Comparison of ENCODE assay signal across 1 cellular context in the genomic region with DNA sequence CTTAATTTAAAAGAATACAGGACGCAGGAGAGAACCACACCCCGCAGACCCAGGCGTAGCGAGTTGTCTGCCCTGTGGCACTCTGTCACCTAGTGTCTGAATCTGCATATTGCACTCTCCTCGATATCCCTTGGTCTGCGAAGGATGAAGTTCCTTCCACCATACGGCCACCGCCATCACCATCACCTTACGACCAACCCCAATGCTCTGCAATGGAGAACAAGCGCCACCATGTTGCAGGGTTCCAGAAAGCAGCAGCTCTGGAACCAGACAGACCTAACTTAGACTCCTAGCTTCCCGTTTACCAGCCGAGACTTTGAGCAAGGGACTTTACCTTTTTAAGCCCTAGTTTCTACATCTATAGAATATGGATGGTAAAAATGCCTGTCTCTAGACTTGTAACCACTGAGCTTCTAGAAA.
TF ChIP-seq lines count a peak whose summit lies in the region.

No MANE protein-coding gene starts in this region.

TF ChIP-seq in K562, 482 proteins besides CTCF, POLR2A, EP300 and RAD21 (continued from another document):
- TF ChIP-seq, protein P1, sequence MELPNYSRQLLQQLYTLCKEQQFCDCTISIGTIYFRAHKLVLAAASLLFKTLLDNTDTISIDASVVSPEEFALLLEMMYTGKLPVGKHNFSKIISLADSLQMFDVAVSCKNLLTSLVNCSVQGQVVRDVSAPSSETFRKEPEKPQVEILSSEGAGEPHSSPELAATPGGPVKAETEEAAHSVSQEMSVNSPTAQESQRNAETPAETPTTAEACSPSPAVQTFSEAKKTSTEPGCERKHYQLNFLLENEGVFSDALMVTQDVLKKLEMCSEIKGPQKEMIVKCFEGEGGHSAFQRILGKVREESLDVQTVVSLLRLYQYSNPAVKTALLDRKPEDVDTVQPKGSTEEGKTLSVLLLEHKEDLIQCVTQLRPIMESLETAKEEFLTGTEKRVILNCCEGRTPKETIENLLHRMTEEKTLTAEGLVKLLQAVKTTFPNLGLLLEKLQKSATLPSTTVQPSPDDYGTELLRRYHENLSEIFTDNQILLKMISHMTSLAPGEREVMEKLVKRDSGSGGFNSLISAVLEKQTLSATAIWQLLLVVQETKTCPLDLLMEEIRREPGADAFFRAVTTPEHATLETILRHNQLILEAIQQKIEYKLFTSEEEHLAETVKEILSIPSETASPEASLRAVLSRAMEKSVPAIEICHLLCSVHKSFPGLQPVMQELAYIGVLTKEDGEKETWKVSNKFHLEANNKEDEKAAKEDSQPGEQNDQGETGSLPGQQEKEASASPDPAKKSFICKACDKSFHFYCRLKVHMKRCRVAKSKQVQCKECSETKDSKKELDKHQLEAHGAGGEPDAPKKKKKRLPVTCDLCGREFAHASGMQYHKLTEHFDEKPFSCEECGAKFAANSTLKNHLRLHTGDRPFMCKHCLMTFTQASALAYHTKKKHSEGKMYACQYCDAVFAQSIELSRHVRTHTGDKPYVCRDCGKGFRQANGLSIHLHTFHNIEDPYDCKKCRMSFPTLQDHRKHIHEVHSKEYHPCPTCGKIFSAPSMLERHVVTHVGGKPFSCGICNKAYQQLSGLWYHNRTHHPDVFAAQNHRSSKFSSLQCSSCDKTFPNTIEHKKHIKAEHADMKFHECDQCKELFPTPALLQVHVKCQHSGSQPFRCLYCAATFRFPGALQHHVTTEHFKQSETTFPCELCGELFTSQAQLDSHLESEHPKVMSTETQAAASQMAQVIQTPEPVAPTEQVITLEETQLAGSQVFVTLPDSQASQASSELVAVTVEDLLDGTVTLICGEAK (IDR thresholded peaks at IDR 0.05) = no peak
- TF ChIP-seq, protein P1 (CRISPR knock-in tag; IDR thresholded peaks at IDR 0.05) = no peak
- no peak for TF ChIP-seq KLF10 (CRISPR knock-in tag; IDR thresholded peaks at IDR 0.05)
- TF ChIP-seq ZNF444 (CRISPR knock-in tag; IDR thresholded peaks at IDR 0.05) = no peak
- TF ChIP-seq RBM22 (IDR thresholded peaks at IDR 0.05; ENCODE audit: low read depth, low read length, poor library complexity, severe bottlenecking) = no peak
- no peak for TF ChIP-seq ZNF124 (CRISPR knock-in tag; IDR thresholded peaks at IDR 0.05)
- TF ChIP-seq MYC (IDR thresholded peaks at IDR 0.05; ENCODE audit: low read depth, low read length) = no peak
- no peak for TF ChIP-seq MYC (CRISPR knock-in tag; IDR thresholded peaks at IDR 0.05; ENCODE audit: borderline replicate concordance, low read depth)
- TF ChIP-seq TCF7 (IDR thresholded peaks at IDR 0.05; ENCODE audit: borderline replicate concordance) = no peak
- TF ChIP-seq YY1 (IDR thresholded peaks at IDR 0.05; ENCODE audit: borderline replicate concordance in 1 of 3, control insufficient read depth in 1 of 3, extremely low read depth in 1 of 3, insufficient read depth in 3 of 3, insufficient read length in 1 of 3, insufficient replicate concordance in 2 of 3, low read depth in 1 of 3, low read length in 2 of 3) = peak in 1 of 3 experiments; percentile 16
- TF ChIP-seq, protein P2, sequence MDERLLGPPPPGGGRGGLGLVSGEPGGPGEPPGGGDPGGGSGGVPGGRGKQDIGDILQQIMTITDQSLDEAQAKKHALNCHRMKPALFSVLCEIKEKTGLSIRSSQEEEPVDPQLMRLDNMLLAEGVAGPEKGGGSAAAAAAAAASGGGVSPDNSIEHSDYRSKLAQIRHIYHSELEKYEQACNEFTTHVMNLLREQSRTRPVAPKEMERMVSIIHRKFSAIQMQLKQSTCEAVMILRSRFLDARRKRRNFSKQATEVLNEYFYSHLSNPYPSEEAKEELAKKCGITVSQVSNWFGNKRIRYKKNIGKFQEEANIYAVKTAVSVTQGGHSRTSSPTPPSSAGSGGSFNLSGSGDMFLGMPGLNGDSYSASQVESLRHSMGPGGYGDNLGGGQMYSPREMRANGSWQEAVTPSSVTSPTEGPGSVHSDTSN (CRISPR knock-in tag; IDR thresholded peaks at IDR 0.05; ENCODE audit: low read depth) = no peak
- TF ChIP-seq, protein P2 (tag; conservative IDR thresholded peaks at IDR 0.05; ENCODE audit: low read depth) = no peak
- no peak for TF ChIP-seq EP400 (IDR thresholded peaks at IDR 0.05)
- no peak for TF ChIP-seq TEAD2 (tag; IDR thresholded peaks at IDR 0.05)
- TF ChIP-seq ZNF76 (CRISPR knock-in tag; IDR thresholded peaks at IDR 0.05; ENCODE audit: borderline replicate concordance) = no peak
- TF ChIP-seq ZNF445 (CRISPR knock-in tag; IDR thresholded peaks at IDR 0.05; ENCODE audit: low read depth) = no peak
- no peak for TF ChIP-seq MCM5 (IDR thresholded peaks at IDR 0.05; ENCODE audit: low read depth)
- TF ChIP-seq CSDE1 (IDR thresholded peaks at IDR 0.05) = no peak
- TF ChIP-seq CTBP1 (IDR thresholded peaks at IDR 0.05; ENCODE audit: borderline replicate concordance) = peak; percentile 30; the same call in 1 of the 2 replicates
